ENCODE assay signal across 8 cellular contexts in the genomic region with DNA sequence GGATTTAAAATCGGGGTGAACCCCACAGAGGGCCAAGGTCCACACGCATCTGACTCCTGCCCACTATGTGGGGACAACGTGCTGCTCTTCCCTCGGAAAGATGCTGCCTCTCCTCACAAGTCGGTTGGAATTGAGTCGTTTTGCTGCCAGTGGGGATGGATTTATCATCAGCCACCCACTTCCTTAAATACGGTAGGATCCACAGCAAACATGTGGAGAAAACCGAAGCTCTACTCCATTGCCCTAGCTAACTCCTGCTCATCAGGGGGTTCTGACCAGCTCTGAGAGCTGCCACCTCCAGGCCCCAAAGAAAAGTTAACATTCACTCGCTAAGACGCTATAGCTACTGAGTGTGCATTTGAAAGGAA.
A peak's percentile ranks its signal among the peaks of the same experiment; 100 is the strongest.
DNase-seq lines count a peak whose midpoint lies in the region; ATAC-seq and TF ChIP-seq lines count a peak whose summit lies in the region.

No MANE protein-coding gene starts in this region.

- H3K4me3 ChIP-seq in AG09309 (ENCODE audit: control insufficient read depth, low read depth, low read length), result peak overlapping the region; percentile 90

- ATAC-seq in GM18868 (IDR thresholded peaks at IDR 0.05; ENCODE audit: unreplicated experiment), result peak; percentile 32
- no peak for ATAC-seq in HG03342 (IDR thresholded peaks at IDR 0.05; ENCODE audit: unreplicated experiment)

- peak; percentile 41 for TF ChIP-seq CTCF in AG09309 (IDR thresholded peaks at IDR 0.05; ENCODE audit: control insufficient read depth, insufficient read depth, low read depth, low read length, missing control alignments)

- no peak for DNase-seq in AG09309 (ENCODE audit: low read depth)
- DNase-seq in NCI-H2227 (lab: John Stamatoyannopoulos, UW; ENCODE audit: unreplicated experiment), result peak; percentile 56
- peak; percentile 55 for DNase-seq in amniotic epithelial cell (ENCODE audit: low read depth)
- peak; percentile 54 for DNase-seq in iris pigment epithelial cell (ENCODE audit: low read depth)
- peak in 4 of 6 experiments; percentile 3 to 37 (median 6) for DNase-seq in stimulated activated naive CD4-positive, alpha-beta T cell (lab: John Stamatoyannopoulos, UW)
- no peak for DNase-seq in NCI-H1105 treated with DMSO at 0.1 percent for 48 hours (lab: John Stamatoyannopoulos, UW)

Comparison
In these comparisons a context has a peak if more than half of its experiments do, and no peak if none do; other contexts are left out.
1. DNase-seq: peak in NCI-H2227 (single experiment), amniotic epithelial cell (single experiment), iris pigment epithelial cell (single experiment) and stimulated activated naive CD4-positive, alpha-beta T cell (4 of 6); none in AG09309 (single experiment) and NCI-H1105 treated with DMSO at 0.1 percent for 48 hours (single experiment).